ENCODE assay signal across 11 cellular contexts in the genomic region with DNA sequence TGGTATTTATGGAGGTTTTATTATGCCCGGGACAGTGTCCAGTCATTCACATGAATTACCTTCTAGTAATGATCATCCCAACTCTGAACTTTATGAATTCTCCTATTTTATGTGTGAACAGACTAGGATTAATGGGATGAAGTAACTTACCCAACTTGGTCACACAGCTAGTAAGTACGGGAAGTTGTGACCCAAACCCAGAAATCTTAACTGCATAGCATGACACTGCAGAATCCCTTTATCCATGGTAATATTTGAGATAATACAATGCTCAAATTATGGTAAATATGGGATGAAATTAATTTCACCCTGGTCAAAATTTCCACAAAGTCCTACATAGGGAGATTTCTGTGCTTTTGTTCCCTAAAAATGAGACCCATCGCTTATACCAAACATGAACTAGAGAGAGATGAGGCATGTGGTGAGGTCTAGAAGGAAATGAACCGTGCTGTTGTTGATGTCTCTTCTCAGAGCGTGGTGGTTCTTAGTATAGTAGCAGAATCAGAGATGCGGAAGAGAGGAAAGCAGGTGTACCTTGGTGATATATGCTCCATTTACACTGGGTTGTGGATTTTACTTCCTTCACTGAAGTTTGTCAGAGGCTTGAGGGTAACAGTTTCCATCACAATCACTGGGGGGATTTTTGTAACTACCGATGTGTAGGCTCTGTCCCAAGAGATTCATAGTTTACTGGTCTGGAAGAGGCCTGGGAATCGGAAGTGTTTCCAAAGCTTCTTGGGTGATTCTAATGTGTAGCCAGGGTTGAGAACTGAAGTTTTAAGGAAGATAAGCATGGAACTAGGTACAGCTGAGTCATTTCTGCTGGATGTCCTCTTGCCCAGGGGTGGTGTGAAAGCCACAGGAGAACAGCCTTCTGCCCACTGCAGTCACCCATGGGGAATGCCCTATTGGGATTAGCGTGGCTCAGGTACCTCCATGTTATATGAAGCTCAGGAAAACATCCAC. TPM values are rescaled to one million over a fixed set of nuclear protein-coding genes. Genes with fewer than 3 reads are reported as not detected.
DNase-seq lines count a peak whose midpoint lies in the region; ATAC-seq, FAIRE-seq and TF ChIP-seq lines count a peak whose summit lies in the region.
"Had no signal": no experiment of that assay in that cellular context is flagged by ENCODE, and none has a peak within 500 bp of the region (broad histone marks: within the 10 kb centered on the region; RNA-seq: fewer than 3 reads in every experiment).

No MANE protein-coding gene starts in this region.

- H3K27ac Mint-ChIP-seq in activated naive CD8-positive, alpha-beta T cell treated with anti-CD3 and anti-CD28 coated beads, Interleukin-2, amount 50 U/mL, for 24 hours, result peak overlapping the region; percentile 77
- H3K27ac Mint-ChIP-seq in glutamatergic neuron (ENCODE audit: unreplicated experiment), result no peak overlapping the region

- no peak overlapping the region for H3K9ac ChIP-seq in kidney (ENCODE audit: low read length in 2 of 2)

- TF ChIP-seq CTCF in GM13977 (IDR thresholded peaks at IDR 0.05; ENCODE audit: extremely low read depth, insufficient read depth, missing control alignments), result no peak
- no peak for TF ChIP-seq CTCF in GM20000 (IDR thresholded peaks at IDR 0.05; ENCODE audit: extremely low read depth, missing control alignments)
- no peak for TF ChIP-seq CTCF in kidney (IDR thresholded peaks at IDR 0.05; ENCODE audit: borderline replicate concordance, extremely low read depth, insufficient read depth)
- no peak for TF ChIP-seq CTCF in glutamatergic neuron (IDR thresholded peaks at IDR 0.05; ENCODE audit: partially characterized antibody, unreplicated experiment)

- no peak overlapping the region for H3K4me3 ChIP-seq in kidney (ENCODE audit: low read length in 2 of 2)
- H3K4me3 ChIP-seq: breast epithelium, ovary had no signal

- H3K4me1 Mint-ChIP-seq in activated naive CD8-positive, alpha-beta T cell treated with anti-CD3 and anti-CD28 coated beads, Interleukin-2, amount 50 U/mL, for 24 hours, result peaks cover 57% of the 10 kb centered on the region
- no peaks in the 10 kb centered on the region for H3K4me1 Mint-ChIP-seq in glutamatergic neuron (ENCODE audit: low read depth, unreplicated experiment)

- H3K36me3 ChIP-seq in kidney (ENCODE audit: control insufficient read depth in 1 of 2, insufficient read depth in 2 of 2, low read length in 2 of 2), result no peaks in the 10 kb centered on the region
- H3K36me3 ChIP-seq: breast epithelium, ovary had no signal

- peak; percentile 91 for ATAC-seq in HG03139 (IDR thresholded peaks at IDR 0.05; ENCODE audit: unreplicated experiment)
- peak; percentile 60 for ATAC-seq in activated naive CD8-positive, alpha-beta T cell treated with anti-CD3 and anti-CD28 coated beads, Interleukin-2, amount 50 U/mL, for 24 hours

- H3K4me3 Mint-ChIP-seq in activated naive CD8-positive, alpha-beta T cell treated with anti-CD3 and anti-CD28 coated beads, Interleukin-2, amount 50 U/mL, for 24 hours, result peak overlapping the region; percentile 10
- no peak overlapping the region for H3K4me3 Mint-ChIP-seq in glutamatergic neuron (ENCODE audit: unreplicated experiment)

- peaks cover 0 to 2% of the 10 kb centered on the region in 2 donors for H3K4me1 ChIP-seq in kidney (ENCODE audit: control insufficient read depth in 1 of 2, insufficient read depth in 1 of 2, low read depth in 1 of 2, low read length in 2 of 2)
- H3K4me1 ChIP-seq: breast epithelium had no signal

- H3K36me3 Mint-ChIP-seq in activated naive CD8-positive, alpha-beta T cell treated with anti-CD3 and anti-CD28 coated beads, Interleukin-2, amount 50 U/mL, for 24 hours (ENCODE audit: low read depth), result peaks cover 3% of the 10 kb centered on the region
- no peaks in the 10 kb centered on the region for H3K36me3 Mint-ChIP-seq in glutamatergic neuron (ENCODE audit: unreplicated experiment)

- H3K27me3 Mint-ChIP-seq in activated naive CD8-positive, alpha-beta T cell treated with anti-CD3 and anti-CD28 coated beads, Interleukin-2, amount 50 U/mL, for 24 hours, result no peaks in the 10 kb centered on the region
- H3K27me3 Mint-ChIP-seq in glutamatergic neuron (ENCODE audit: unreplicated experiment), result no peaks in the 10 kb centered on the region

- H3K9me3 Mint-ChIP-seq in activated naive CD8-positive, alpha-beta T cell treated with anti-CD3 and anti-CD28 coated beads, Interleukin-2, amount 50 U/mL, for 24 hours, result no peaks in the 10 kb centered on the region
- H3K9me3 Mint-ChIP-seq in glutamatergic neuron (ENCODE audit: unreplicated experiment), result no peaks in the 10 kb centered on the region

- peak; percentile 53 for DNase-seq in GM13977 (ENCODE audit: low spot score)
- DNase-seq in GM20000 (ENCODE audit: low spot score), result peak; percentile 28
- no peak for DNase-seq in activated naive CD8-positive, alpha-beta T cell treated with anti-CD3 and anti-CD28 coated beads, Interleukin-2, amount 50 U/mL, for 24 hours
- DNase-seq in kidney, result no peak
- DNase-seq in stimulated activated CD4-positive, alpha-beta T cell treated with anti-CD3 and anti-CD28 coated beads, Interleukin-15, amount 100 ng/mL, for 24 hours, result no peak
- DNase-seq in NCI-H1105 (lab: John Stamatoyannopoulos, UW), result no peak
- DNase-seq in glutamatergic neuron, result no peak
- DNase-seq: NCI-H1048, ovary had no signal

- FAIRE-seq in kidney (lab: Jason Lieb, UNC), result no peak

- H3K9me3 ChIP-seq in kidney (ENCODE audit: control insufficient read depth in 1 of 2, low read length in 2 of 2), result no peaks in the 10 kb centered on the region
- H3K9me3 ChIP-seq: ovary had no signal

- intact Hi-C loops in kidney (cut with DNase I), result no loop called here

- H3K27ac ChIP-seq in kidney (ENCODE audit: low read depth in 2 of 2, low read length in 2 of 2), result no peak overlapping the region
- H3K27ac ChIP-seq: breast epithelium, ovary had no signal

- in situ Hi-C loops in GM13977 (cut with MboI; ENCODE audit: low pct_unique_long_range_greater_than_20kb, low sequenced_read_pairs, unreplicated experiment), result no loop called here

RNA-seq across cellular contexts. Expression of gene FAM9C, which starts 30.2 kb away (rescaled TPM):
- total RNA-seq in kidney (not detected), glutamatergic neuron (ENCODE audit: unreplicated experiment) (not detected)
- not detected for polyA plus RNA-seq in kidney (ENCODE audit: insufficient read depth, low read depth, low replicate concordance)
- total RNA-seq: breast epithelium had no signal

Comparison
In these comparisons a context has a peak if more than half of its experiments do, and no peak if none do; other contexts are left out.
1. DNase-seq: peak in GM13977 (single experiment) and GM20000 (single experiment); none in activated naive CD8-positive, alpha-beta T cell treated with anti-CD3 and anti-CD28 coated beads, Interleukin-2, amount 50 U/mL, for 24 hours (single experiment), kidney (single experiment), stimulated activated CD4-positive, alpha-beta T cell treated with anti-CD3 and anti-CD28 coated beads, Interleukin-15, amount 100 ng/mL, for 24 hours (single experiment), NCI-H1105 (single experiment) and glutamatergic neuron (single experiment).